In the genomic region with DNA sequence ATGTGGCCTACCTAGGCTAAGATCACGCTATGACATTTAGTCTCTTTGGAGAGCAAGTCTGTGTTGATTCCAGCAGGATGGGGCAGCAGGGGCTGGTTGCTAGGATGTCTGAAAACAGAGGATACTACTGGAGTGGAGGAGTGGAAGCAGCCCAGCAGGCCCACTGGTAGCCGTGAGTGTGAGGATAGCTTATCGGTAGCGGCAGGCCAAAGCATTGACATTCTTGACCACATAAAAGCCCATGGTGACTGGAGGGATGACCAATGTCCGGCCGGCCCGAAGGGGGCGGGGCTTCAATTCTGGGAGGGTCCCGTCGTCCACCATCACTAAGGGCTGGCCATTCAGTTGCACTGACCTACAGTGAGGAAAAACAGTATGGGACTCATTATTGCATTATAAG, we compare ENCODE assay signal across 1 cellular context.
TF ChIP-seq lines count a peak whose summit lies in the region.

No MANE protein-coding gene starts in this region.

TF ChIP-seq in K562, 482 proteins besides CTCF, POLR2A, EP300 and RAD21 (continued from another document):
- peak; percentile 34 for TF ChIP-seq CCNT2 (IDR thresholded peaks at IDR 0.05; ENCODE audit: borderline replicate concordance, extremely low read depth, insufficient read length, low read depth, low read length)
